ENCODE assay signal across 7 cellular contexts in the genomic region with DNA sequence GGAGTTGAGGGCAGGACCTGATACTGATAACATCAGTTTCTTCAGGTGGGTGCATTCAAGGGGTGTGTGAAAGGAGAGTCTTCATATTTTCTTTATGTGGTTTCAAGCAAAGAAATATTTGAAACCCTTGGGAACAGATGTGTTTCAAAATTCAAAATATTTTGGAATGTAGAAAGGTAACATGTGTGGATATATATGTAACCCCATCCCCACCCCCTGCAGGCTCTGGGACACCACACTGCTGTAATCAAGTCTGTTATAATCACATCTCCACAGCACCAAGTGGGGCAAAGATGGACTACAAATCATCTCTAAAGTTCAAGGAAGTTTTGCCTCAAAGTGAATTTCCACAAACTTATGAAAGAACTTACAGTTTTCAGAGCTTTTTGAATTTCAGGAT. TPM values are rescaled to one million over a fixed set of nuclear protein-coding genes. Genes with fewer than 3 reads are reported as not detected.
"Had no signal": no experiment of that assay in that cellular context is flagged by ENCODE, and none has a peak within 500 bp of the region (broad histone marks: within the 10 kb centered on the region; RNA-seq: fewer than 3 reads in every experiment).

No MANE protein-coding gene starts in this region.

- DNase-seq: H9, HCEC 1CT, HFFc6 had no signal

- H2AFZ ChIP-seq: GM23338 had no signal

- ATAC-seq: GM23338, HepG2 had no signal

- H3K4me2 ChIP-seq: GM23338 had no signal

- H3K27ac ChIP-seq: HL-60 had no signal

- H3K4me3 ChIP-seq: GM23338 had no signal

RNA-seq across cellular contexts. Expression of a gene that starts 41.1 kb away (rescaled TPM):
- total RNA-seq: GM23338, HepG2, HFFc6, HT1080 had no signal
- polyA plus RNA-seq: HepG2 had no signal
